ENCODE assay signal across 8 cellular contexts in the genomic region with DNA sequence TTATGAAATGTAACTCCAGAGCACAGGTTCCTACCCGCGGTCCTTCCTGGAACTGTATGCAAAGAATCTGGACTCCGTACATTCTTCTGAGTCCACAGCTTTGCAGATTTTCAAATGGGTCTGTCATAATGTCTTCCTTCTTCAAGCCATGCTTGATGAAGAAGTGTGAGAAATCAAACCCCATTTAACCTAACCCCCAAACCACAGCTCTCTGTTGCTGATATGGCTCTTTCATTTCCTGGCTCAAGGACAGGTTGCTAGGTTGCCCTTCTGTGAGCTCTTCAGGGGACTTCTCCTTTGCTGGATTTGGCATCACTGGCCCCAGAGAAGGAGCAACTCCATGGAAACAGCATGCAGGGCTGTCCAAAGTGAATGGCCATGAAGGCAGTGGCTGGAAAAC. TPM values are rescaled to one million over a fixed set of nuclear protein-coding genes. Genes with fewer than 3 reads are reported as not detected.
DNase-seq lines count a peak whose midpoint lies in the region; ATAC-seq, FAIRE-seq and TF ChIP-seq lines count a peak whose summit lies in the region.
"Not testable (repeated sequence)": the region's sequence is repeated elsewhere in the genome, so short reads cannot be mapped to it uniquely, and the experiment has no call there.

No MANE protein-coding gene starts in this region.

- not testable (repeated sequence) for DNase-seq in CD8-positive, alpha-beta T cell; Karpas-422; activated T-cell treated with anti-CD3 and anti-CD28 coated beads, Interleukin-2, amount 50 U/mL, for 4 hours

- H3K4me2 ChIP-seq in Karpas-422 (ENCODE audit: low read depth, low read length, poor library complexity, severe bottlenecking): peak overlapping the region; percentile 71

- H3K4me1 Mint-ChIP-seq in CD8-positive, alpha-beta T cell (ENCODE audit: low read depth): peaks cover 33% of the 10 kb centered on the region
- peaks cover 18% of the 10 kb centered on the region for H3K4me1 Mint-ChIP-seq in activated T-cell treated with anti-CD3 and anti-CD28 coated beads, Interleukin-2, amount 50 U/mL, for 4 hours (ENCODE audit: low read depth)

- H4K20me1 ChIP-seq in Karpas-422 (ENCODE audit: insufficient read depth, low read depth, low read length): not testable (repeated sequence)

- not testable (repeated sequence) for H3K9me3 ChIP-seq in CD8-positive, alpha-beta T cell (ENCODE audit: low read length); Karpas-422 (ENCODE audit: low read length)

- CTCF ChIA-PET in CD8-positive, alpha-beta T cell (lab: Charles Lee): interaction anchor here (0.6 kb wide), 1 partner anchor 709 kb away, joined by 3 read pairs; no protein-coding TSS in a partner anchor

- H3K4me3 Mint-ChIP-seq in CD8-positive, alpha-beta T cell: peak overlapping the region; percentile 35
- H3K4me3 Mint-ChIP-seq in activated T-cell treated with anti-CD3 and anti-CD28 coated beads, Interleukin-2, amount 50 U/mL, for 4 hours: peak overlapping the region; percentile 26

- FAIRE-seq in islet of Langerhans (lab: Jason Lieb, UNC): peak; percentile 99

- not testable (repeated sequence) for H2AFZ ChIP-seq in Karpas-422 (ENCODE audit: low read length)

- H3K27ac Mint-ChIP-seq in CD8-positive, alpha-beta T cell: not testable (repeated sequence)

- H3K4me3 ChIP-seq in CD8-positive, alpha-beta T cell (ENCODE audit: low read depth, low read length); Karpas-422 (ENCODE audit: low read length): not testable (repeated sequence)

- POLR2A ChIA-PET in CD8-positive, alpha-beta T cell (lab: Charles Lee): not testable (repeated sequence)

- H3K36me3 Mint-ChIP-seq in CD8-positive, alpha-beta T cell: peaks cover 10% of the 10 kb centered on the region
- H3K36me3 Mint-ChIP-seq in activated T-cell treated with anti-CD3 and anti-CD28 coated beads, Interleukin-2, amount 50 U/mL, for 4 hours (ENCODE audit: insufficient read depth): not testable (repeated sequence)

- H3K27ac ChIP-seq in CD8-positive, alpha-beta T cell (ENCODE audit: low read depth, low read length); Karpas-422 (ENCODE audit: low read length): not testable (repeated sequence)

- not testable (repeated sequence) for H3K9me2 ChIP-seq in Karpas-422 (replicated peaks; ENCODE audit: insufficient read depth, low read length)

- not testable (repeated sequence) for TF ChIP-seq CTCF in CD8-positive, alpha-beta T cell (IDR thresholded peaks at IDR 0.05)

- intact Hi-C loops in CD8-positive, alpha-beta T cell (cut with DNase I, micrococcal nuclease): not testable (repeated sequence)

- H3K79me2 ChIP-seq in Karpas-422 (ENCODE audit: low read length): not testable (repeated sequence)

- peaks cover 12% of the 10 kb centered on the region for H3K4me1 ChIP-seq in CD8-positive, alpha-beta T cell (ENCODE audit: insufficient read depth, low read length)
- H3K4me1 ChIP-seq in Karpas-422 (ENCODE audit: low read length): peaks cover 17% of the 10 kb centered on the region

- not testable (repeated sequence) for H3K27me3 ChIP-seq in CD8-positive, alpha-beta T cell (ENCODE audit: insufficient read depth, low read length); Karpas-422 (ENCODE audit: low read length)

- not testable (repeated sequence) for H3K9ac ChIP-seq in Karpas-422 (ENCODE audit: low read length)

- not testable (repeated sequence) for H3K36me3 ChIP-seq in CD8-positive, alpha-beta T cell (ENCODE audit: insufficient read depth, low read length); Karpas-422 (ENCODE audit: insufficient read depth, low read length)

- not testable (repeated sequence) for H3K9me3 Mint-ChIP-seq in CD8-positive, alpha-beta T cell; activated T-cell treated with anti-CD3 and anti-CD28 coated beads, Interleukin-2, amount 50 U/mL, for 4 hours

- not testable (repeated sequence) for ATAC-seq in CD8-positive, alpha-beta T cell; activated T-cell treated with anti-CD3 and anti-CD28 coated beads, Interleukin-2, amount 50 U/mL, for 4 hours
- peak; percentile 49 for ATAC-seq in GM18858 (IDR thresholded peaks at IDR 0.05; ENCODE audit: unreplicated experiment)
- ATAC-seq in GM21367 (IDR thresholded peaks at IDR 0.05; ENCODE audit: unreplicated experiment): peak; percentile 38
- ATAC-seq in HG02759 (IDR thresholded peaks at IDR 0.05; ENCODE audit: unreplicated experiment): peak; percentile 47
- peak; percentile 45 for ATAC-seq in HG03159 (IDR thresholded peaks at IDR 0.05; ENCODE audit: unreplicated experiment)

- not testable (repeated sequence) for H3K27me3 Mint-ChIP-seq in CD8-positive, alpha-beta T cell (ENCODE audit: low read depth); activated T-cell treated with anti-CD3 and anti-CD28 coated beads, Interleukin-2, amount 50 U/mL, for 4 hours (ENCODE audit: low read depth)

RNA-seq across cellular contexts. Expression of gene TMSB15B, which starts 41.9 kb away (rescaled TPM):
- 1 to 10 TPM; 4.8 to 7.8 TPM for total RNA-seq in CD8-positive, alpha-beta T cell
- 1.0 and 13.2 TPM in 2 replicates for total RNA-seq in Karpas-422 (2014; rRNA removed; shearing (Covaris generic); ENCODE audit: low replicate concordance)
- total RNA-seq in activated T-cell treated with anti-CD3 and anti-CD28 coated beads, Interleukin-2, amount 50 U/mL, for 4 hours: 1 to 10 TPM; 4.4 to 6.4 (median 5.2) TPM
